1 cellular context compared by ENCODE assay signal in the genomic region with DNA sequence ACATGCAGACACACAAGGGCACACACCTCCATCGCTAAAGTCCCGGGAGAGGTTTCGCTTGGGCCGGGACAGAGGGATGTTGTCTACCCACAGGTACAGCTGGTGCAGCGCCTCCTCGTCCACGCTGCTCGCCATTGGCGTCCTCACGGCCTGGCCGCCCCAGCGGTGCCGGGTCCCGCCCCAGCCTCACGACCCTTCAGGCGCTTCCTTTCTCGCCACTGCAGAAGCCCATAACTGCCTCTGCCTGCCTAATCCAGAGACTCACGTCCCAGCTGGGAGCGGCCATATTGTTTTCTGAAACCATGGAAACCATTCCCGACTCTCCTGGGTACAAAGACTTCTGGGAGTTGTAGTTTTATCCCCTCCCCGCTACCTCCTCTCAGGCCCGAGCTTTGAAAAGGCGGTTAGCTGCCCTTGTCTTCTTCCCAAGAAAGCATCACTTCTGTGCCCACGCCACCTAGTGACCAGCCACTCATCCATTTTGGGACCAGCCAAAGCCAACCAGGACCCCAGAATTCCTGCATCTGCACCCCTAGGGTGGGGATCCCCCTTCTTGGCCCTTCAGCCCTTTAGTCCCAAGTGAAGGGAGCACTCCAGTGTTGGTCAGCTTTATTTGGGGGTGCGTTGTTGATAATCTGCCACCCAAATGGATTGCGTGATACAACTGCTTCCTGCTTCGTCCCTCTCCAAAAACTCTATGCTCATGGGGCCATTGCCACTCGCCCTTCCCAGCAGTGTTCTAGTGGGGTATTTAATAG.
TF ChIP-seq lines count a peak whose summit lies in the region.

A gene with protein sequence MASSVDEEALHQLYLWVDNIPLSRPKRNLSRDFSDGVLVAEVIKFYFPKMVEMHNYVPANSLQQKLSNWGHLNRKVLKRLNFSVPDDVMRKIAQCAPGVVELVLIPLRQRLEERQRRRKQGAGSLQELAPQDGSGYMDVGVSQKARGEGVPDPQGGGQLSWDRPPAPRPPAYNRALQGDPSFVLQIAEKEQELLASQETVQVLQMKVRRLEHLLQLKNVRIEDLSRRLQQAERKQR (minus strand): TSS at position 296 of the 758 bp plus-strand sequence. CDS start 161 bp downstream, at position 135.

TF ChIP-seq in HepG2, 621 proteins besides CTCF, POLR2A, EP300 and RAD21 (continued from another document and continues in another):
- peak; percentile 53; the same call in 1 of the 2 replicates for TF ChIP-seq ZMYM4 (CRISPR knock-in tag; IDR thresholded peaks at IDR 0.05)
- TF ChIP-seq CBFB (CRISPR knock-in tag; IDR thresholded peaks at IDR 0.05), result no peak; the same call in 1 of the 2 replicates
- peak; percentile 75 for TF ChIP-seq HDAC2 (CRISPR knock-in tag; IDR thresholded peaks at IDR 0.05)
- peak; percentile 44; the same call in 1 of the 2 replicates for TF ChIP-seq ZNF10 (CRISPR knock-in tag; IDR thresholded peaks at IDR 0.05; ENCODE audit: borderline replicate concordance, low read depth)
- peak; percentile 40; the same call in 1 of the 2 replicates for TF ChIP-seq TMF1 (CRISPR knock-in tag; IDR thresholded peaks at IDR 0.05; ENCODE audit: low read depth)
- peak; percentile 49; the same call in 1 of the 2 replicates for TF ChIP-seq ZNF225 (CRISPR knock-in tag; IDR thresholded peaks at IDR 0.05)
- TF ChIP-seq NR2C2 (CRISPR knock-in tag; IDR thresholded peaks at IDR 0.05; ENCODE audit: borderline replicate concordance), result peak; percentile 58
- no peak for TF ChIP-seq RBM39 (IDR thresholded peaks at IDR 0.05; ENCODE audit: low read depth, low read length, poor library complexity, severe bottlenecking)
- peak; percentile 99 for TF ChIP-seq SIN3A (IDR thresholded peaks at IDR 0.05; ENCODE audit: borderline replicate concordance, low read depth, low read length)
- peak; percentile 52; the same call in 1 of the 2 replicates for TF ChIP-seq NFYC (CRISPR knock-in tag; IDR thresholded peaks at IDR 0.05)
- TF ChIP-seq DNMT3B (CRISPR knock-in tag; conservative IDR thresholded peaks at IDR 0.05), result peak; percentile 85
- peak; percentile 77; the same call in 1 of the 2 replicates for TF ChIP-seq NRL (CRISPR knock-in tag; IDR thresholded peaks at IDR 0.05; ENCODE audit: borderline replicate concordance)
- TF ChIP-seq ZNF451 (CRISPR knock-in tag; IDR thresholded peaks at IDR 0.05), result peak; percentile 24; the same call in 1 of the 2 replicates
- TF ChIP-seq, protein P1, sequence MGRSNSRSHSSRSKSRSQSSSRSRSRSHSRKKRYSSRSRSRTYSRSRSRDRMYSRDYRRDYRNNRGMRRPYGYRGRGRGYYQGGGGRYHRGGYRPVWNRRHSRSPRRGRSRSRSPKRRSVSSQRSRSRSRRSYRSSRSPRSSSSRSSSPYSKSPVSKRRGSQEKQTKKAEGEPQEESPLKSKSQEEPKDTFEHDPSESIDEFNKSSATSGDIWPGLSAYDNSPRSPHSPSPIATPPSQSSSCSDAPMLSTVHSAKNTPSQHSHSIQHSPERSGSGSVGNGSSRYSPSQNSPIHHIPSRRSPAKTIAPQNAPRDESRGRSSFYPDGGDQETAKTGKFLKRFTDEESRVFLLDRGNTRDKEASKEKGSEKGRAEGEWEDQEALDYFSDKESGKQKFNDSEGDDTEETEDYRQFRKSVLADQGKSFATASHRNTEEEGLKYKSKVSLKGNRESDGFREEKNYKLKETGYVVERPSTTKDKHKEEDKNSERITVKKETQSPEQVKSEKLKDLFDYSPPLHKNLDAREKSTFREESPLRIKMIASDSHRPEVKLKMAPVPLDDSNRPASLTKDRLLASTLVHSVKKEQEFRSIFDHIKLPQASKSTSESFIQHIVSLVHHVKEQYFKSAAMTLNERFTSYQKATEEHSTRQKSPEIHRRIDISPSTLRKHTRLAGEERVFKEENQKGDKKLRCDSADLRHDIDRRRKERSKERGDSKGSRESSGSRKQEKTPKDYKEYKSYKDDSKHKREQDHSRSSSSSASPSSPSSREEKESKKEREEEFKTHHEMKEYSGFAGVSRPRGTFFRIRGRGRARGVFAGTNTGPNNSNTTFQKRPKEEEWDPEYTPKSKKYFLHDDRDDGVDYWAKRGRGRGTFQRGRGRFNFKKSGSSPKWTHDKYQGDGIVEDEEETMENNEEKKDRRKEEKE (IDR thresholded peaks at IDR 0.05), result no peak
- TF ChIP-seq, protein P2, sequence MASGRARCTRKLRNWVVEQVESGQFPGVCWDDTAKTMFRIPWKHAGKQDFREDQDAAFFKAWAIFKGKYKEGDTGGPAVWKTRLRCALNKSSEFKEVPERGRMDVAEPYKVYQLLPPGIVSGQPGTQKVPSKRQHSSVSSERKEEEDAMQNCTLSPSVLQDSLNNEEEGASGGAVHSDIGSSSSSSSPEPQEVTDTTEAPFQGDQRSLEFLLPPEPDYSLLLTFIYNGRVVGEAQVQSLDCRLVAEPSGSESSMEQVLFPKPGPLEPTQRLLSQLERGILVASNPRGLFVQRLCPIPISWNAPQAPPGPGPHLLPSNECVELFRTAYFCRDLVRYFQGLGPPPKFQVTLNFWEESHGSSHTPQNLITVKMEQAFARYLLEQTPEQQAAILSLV (CRISPR knock-in tag; IDR thresholded peaks at IDR 0.05; ENCODE audit: borderline replicate concordance), result peak; percentile 65; the same call in 1 of the 2 replicates
- TF ChIP-seq ZBTB7B (CRISPR knock-in tag; IDR thresholded peaks at IDR 0.05), result 0 out of 2 replicates have a peak, but pooled peaks have one; percentile 51
- TF ChIP-seq, protein P3, sequence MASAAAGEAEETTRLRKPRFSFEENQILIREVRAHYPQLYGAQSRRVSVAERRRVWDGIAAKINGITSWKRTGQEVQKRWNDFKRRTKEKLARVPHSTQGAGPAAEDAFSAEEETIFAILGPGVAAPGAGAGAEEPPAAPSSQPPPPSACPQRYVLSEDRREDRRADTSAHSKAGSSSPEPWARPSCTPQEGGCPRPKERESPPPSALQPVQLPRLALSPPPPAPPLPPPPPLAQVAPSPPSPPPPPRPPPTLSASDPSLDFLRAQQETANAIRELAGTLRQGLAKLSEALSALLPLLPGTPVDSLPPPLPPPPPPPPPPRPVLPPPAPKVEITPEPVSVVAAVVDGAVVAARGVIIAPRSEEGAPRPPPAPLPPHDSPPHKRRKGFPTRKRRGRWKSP (CRISPR knock-in tag; IDR thresholded peaks at IDR 0.05), result no peak; the same call in 1 of the 2 replicates
- peak; percentile 80 for TF ChIP-seq PITX1 (CRISPR knock-in tag; IDR thresholded peaks at IDR 0.05)
- TF ChIP-seq, protein P4, sequence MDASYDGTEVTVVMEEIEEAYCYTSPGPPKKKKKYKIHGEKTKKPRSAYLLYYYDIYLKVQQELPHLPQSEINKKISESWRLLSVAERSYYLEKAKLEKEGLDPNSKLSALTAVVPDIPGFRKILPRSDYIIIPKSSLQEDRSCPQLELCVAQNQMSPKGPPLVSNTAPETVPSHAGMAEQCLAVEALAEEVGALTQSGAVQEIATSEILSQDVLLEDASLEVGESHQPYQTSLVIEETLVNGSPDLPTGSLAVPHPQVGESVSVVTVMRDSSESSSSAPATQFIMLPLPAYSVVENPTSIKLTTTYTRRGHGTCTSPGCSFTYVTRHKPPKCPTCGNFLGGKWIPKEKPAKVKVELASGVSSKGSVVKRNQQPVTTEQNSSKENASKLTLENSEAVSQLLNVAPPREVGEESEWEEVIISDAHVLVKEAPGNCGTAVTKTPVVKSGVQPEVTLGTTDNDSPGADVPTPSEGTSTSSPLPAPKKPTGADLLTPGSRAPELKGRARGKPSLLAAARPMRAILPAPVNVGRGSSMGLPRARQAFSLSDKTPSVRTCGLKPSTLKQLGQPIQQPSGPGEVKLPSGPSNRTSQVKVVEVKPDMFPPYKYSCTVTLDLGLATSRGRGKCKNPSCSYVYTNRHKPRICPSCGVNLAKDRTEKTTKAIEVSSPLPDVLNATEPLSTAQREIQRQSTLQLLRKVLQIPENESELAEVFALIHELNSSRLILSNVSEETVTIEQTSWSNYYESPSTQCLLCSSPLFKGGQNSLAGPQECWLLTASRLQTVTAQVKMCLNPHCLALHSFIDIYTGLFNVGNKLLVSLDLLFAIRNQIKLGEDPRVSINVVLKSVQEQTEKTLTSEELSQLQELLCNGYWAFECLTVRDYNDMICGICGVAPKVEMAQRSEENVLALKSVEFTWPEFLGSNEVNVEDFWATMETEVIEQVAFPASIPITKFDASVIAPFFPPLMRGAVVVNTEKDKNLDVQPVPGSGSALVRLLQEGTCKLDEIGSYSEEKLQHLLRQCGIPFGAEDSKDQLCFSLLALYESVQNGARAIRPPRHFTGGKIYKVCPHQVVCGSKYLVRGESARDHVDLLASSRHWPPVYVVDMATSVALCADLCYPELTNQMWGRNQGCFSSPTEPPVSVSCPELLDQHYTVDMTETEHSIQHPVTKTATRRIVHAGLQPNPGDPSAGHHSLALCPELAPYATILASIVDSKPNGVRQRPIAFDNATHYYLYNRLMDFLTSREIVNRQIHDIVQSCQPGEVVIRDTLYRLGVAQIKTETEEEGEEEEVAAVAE (CRISPR knock-in tag; IDR thresholded peaks at IDR 0.05; ENCODE audit: borderline replicate concordance), result peak; percentile 94; the same call in 1 of the 2 replicates
- no peak for TF ChIP-seq TBX3 (IDR thresholded peaks at IDR 0.05; ENCODE audit: borderline replicate concordance)
- TF ChIP-seq ZMYM3 (CRISPR knock-in tag; IDR thresholded peaks at IDR 0.05), result no peak
- no peak for TF ChIP-seq ZNF615 (CRISPR knock-in tag; IDR thresholded peaks at IDR 0.05; ENCODE audit: borderline replicate concordance)
- TF ChIP-seq, protein P5, sequence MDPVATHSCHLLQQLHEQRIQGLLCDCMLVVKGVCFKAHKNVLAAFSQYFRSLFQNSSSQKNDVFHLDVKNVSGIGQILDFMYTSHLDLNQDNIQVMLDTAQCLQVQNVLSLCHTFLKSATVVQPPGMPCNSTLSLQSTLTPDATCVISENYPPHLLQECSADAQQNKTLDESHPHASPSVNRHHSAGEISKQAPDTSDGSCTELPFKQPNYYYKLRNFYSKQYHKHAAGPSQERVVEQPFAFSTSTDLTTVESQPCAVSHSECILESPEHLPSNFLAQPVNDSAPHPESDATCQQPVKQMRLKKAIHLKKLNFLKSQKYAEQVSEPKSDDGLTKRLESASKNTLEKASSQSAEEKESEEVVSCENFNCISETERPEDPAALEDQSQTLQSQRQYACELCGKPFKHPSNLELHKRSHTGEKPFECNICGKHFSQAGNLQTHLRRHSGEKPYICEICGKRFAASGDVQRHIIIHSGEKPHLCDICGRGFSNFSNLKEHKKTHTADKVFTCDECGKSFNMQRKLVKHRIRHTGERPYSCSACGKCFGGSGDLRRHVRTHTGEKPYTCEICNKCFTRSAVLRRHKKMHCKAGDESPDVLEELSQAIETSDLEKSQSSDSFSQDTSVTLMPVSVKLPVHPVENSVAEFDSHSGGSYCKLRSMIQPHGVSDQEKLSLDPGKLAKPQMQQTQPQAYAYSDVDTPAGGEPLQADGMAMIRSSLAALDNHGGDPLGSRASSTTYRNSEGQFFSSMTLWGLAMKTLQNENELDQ (CRISPR knock-in tag; IDR thresholded peaks at IDR 0.05; ENCODE audit: borderline replicate concordance), result 0 out of 2 replicates have a peak, but pooled peaks have one; percentile 43
- peak; percentile 75 for TF ChIP-seq GABPB1 (CRISPR knock-in tag; IDR thresholded peaks at IDR 0.05)
- TF ChIP-seq TOPORS (CRISPR knock-in tag; IDR thresholded peaks at IDR 0.05), result peak; percentile 68; the same call in 1 of the 2 replicates
- TF ChIP-seq SIN3B (IDR thresholded peaks at IDR 0.05; ENCODE audit: low read length), result 0 out of 2 replicates have a peak, but pooled peaks have one; percentile 44
- peak; percentile 93 for TF ChIP-seq KDM2A (CRISPR knock-in tag; IDR thresholded peaks at IDR 0.05; ENCODE audit: borderline replicate concordance, low read depth)
- no peak for TF ChIP-seq ZNF547 (CRISPR knock-in tag; IDR thresholded peaks at IDR 0.05)
- TF ChIP-seq ZNF124 (CRISPR knock-in tag; IDR thresholded peaks at IDR 0.05), result peak; percentile 68; the same call in 1 of the 2 replicates
- TF ChIP-seq, protein P6, sequence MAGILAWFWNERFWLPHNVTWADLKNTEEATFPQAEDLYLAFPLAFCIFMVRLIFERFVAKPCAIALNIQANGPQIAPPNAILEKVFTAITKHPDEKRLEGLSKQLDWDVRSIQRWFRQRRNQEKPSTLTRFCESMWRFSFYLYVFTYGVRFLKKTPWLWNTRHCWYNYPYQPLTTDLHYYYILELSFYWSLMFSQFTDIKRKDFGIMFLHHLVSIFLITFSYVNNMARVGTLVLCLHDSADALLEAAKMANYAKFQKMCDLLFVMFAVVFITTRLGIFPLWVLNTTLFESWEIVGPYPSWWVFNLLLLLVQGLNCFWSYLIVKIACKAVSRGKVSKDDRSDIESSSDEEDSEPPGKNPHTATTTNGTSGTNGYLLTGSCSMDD (CRISPR knock-in tag; IDR thresholded peaks at IDR 0.05), result no peak
- peak; percentile 95 for TF ChIP-seq IRF2 (CRISPR knock-in tag; IDR thresholded peaks at IDR 0.05)
- TF ChIP-seq SETDB1 (CRISPR knock-in tag; IDR thresholded peaks at IDR 0.05; ENCODE audit: borderline replicate concordance), result no peak
- peak; percentile 90 for TF ChIP-seq RFX1 (IDR thresholded peaks at IDR 0.05)
- TF ChIP-seq PHF5A (CRISPR knock-in tag; IDR thresholded peaks at IDR 0.05; ENCODE audit: low read depth, unreplicated experiment), result no peak
- no peak for TF ChIP-seq ZNF20 (CRISPR knock-in tag; IDR thresholded peaks at IDR 0.05)
- TF ChIP-seq, protein P7, sequence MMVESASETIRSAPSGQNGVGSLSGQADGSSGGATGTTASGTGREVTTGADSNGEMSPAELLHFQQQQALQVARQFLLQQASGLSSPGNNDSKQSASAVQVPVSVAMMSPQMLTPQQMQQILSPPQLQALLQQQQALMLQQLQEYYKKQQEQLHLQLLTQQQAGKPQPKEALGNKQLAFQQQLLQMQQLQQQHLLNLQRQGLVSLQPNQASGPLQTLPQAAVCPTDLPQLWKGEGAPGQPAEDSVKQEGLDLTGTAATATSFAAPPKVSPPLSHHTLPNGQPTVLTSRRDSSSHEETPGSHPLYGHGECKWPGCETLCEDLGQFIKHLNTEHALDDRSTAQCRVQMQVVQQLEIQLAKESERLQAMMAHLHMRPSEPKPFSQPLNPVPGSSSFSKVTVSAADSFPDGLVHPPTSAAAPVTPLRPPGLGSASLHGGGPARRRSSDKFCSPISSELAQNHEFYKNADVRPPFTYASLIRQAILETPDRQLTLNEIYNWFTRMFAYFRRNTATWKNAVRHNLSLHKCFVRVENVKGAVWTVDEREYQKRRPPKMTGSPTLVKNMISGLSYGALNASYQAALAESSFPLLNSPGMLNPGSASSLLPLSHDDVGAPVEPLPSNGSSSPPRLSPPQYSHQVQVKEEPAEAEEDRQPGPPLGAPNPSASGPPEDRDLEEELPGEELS (CRISPR knock-in tag; IDR thresholded peaks at IDR 0.05), result no peak
- peak; percentile 26; the same call in 1 of the 2 replicates for TF ChIP-seq ZNF839 (CRISPR knock-in tag; IDR thresholded peaks at IDR 0.05; ENCODE audit: borderline replicate concordance)
- peak; percentile 78; the same call in 1 of the 2 replicates for TF ChIP-seq HDAC1 (CRISPR knock-in tag; IDR thresholded peaks at IDR 0.05)
- peak; percentile 84 for TF ChIP-seq ZNF331 (CRISPR knock-in tag; IDR thresholded peaks at IDR 0.05)
- no peak for TF ChIP-seq PTBP1 (IDR thresholded peaks at IDR 0.05; ENCODE audit: low read depth, low read length, poor library complexity, severe bottlenecking)
- TF ChIP-seq STAT5B (CRISPR knock-in tag; IDR thresholded peaks at IDR 0.05), result no peak
- peak; percentile 62; the same call in 1 of the 2 replicates for TF ChIP-seq MTA1 (CRISPR knock-in tag; IDR thresholded peaks at IDR 0.05; ENCODE audit: borderline replicate concordance)
- TF ChIP-seq, protein P8, sequence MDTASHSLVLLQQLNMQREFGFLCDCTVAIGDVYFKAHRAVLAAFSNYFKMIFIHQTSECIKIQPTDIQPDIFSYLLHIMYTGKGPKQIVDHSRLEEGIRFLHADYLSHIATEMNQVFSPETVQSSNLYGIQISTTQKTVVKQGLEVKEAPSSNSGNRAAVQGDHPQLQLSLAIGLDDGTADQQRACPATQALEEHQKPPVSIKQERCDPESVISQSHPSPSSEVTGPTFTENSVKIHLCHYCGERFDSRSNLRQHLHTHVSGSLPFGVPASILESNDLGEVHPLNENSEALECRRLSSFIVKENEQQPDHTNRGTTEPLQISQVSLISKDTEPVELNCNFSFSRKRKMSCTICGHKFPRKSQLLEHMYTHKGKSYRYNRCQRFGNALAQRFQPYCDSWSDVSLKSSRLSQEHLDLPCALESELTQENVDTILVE (CRISPR knock-in tag; IDR thresholded peaks at IDR 0.05), result peak; percentile 56; the same call in 1 of the 2 replicates
